In genomic region chr2:234714711-234715110, GRCh38 we compare ENCODE assay signal across 20 cellular contexts.
DNase-seq lines count a peak whose midpoint lies in the region; ATAC-seq, FAIRE-seq and TF ChIP-seq lines count a peak whose summit lies in the region.
"Had no signal": no experiment of that assay in that cellular context is flagged by ENCODE, and none has a peak within 500 bp of the region (broad histone marks: within the 10 kb centered on the region; RNA-seq: fewer than 3 reads in every experiment).

No MANE protein-coding gene starts in this region.

- ATAC-seq in activated CD8-positive, alpha-beta memory T cell treated with anti-CD3 and anti-CD28 coated beads, Interleukin-2, amount 10 ng/mL, durations not matched to agents 7 days and 5 days, result no peak
- peak; percentile 85 for ATAC-seq in left lobe of liver
- ATAC-seq in HG02763 (IDR thresholded peaks at IDR 0.05; ENCODE audit: unreplicated experiment), result no peak
- ATAC-seq: A549 had no signal

- H3K4me3 ChIP-seq in bronchial epithelial cell (ENCODE audit: low read depth, low read length) (no peak overlapping the region), testis (no peak overlapping the region)
- H3K4me3 ChIP-seq: A549 had no signal

- no peak overlapping the region for H3K27ac Mint-ChIP-seq in activated CD8-positive, alpha-beta memory T cell treated with anti-CD3 and anti-CD28 coated beads, Interleukin-2, amount 10 ng/mL, durations not matched to agents 7 days and 5 days
- H3K27ac Mint-ChIP-seq: CD4-positive, alpha-beta T cell; H9 had no signal

- H3K9me3 ChIP-seq in testis, result no peaks in the 10 kb centered on the region
- H3K9me3 ChIP-seq: A549 had no signal

- TF ChIP-seq POLR2A in testis (IDR thresholded peaks at IDR 0.05), result no peak

- H3K27ac ChIP-seq in testis, result no peak overlapping the region
- H3K27ac ChIP-seq: 22Rv1, C4-2B had no signal

- CTCF ChIA-PET in activated CD8-positive, alpha-beta memory T cell treated with anti-CD3 and anti-CD28 coated beads, Interleukin-2, amount 10 ng/mL, durations not matched to agents 7 days and 5 days (lab: Charles Lee), result no interaction called here

- no peaks in the 10 kb centered on the region for H3K9me3 Mint-ChIP-seq in activated CD8-positive, alpha-beta memory T cell treated with anti-CD3 and anti-CD28 coated beads, Interleukin-2, amount 10 ng/mL, durations not matched to agents 7 days and 5 days (ENCODE audit: low read depth)
- H3K9me3 Mint-ChIP-seq: CD4-positive, alpha-beta T cell; H9 had no signal

- 61 to 67% methylated on average over 5 of the region's 5 CpGs for WGBS in testis, 2 donors

- H3K4me1 ChIP-seq in testis, result peaks cover 3% of the 10 kb centered on the region
- H3K4me1 ChIP-seq: A549 had no signal

- H3K36me3 ChIP-seq in bronchial epithelial cell (ENCODE audit: control insufficient read depth, insufficient read depth, low read length) (no peaks in the 10 kb centered on the region), testis (ENCODE audit: low read depth, missing control alignments) (no peaks in the 10 kb centered on the region)

- H3K27me3 Mint-ChIP-seq in activated CD8-positive, alpha-beta memory T cell treated with anti-CD3 and anti-CD28 coated beads, Interleukin-2, amount 10 ng/mL, durations not matched to agents 7 days and 5 days, result peaks cover 12% of the 10 kb centered on the region

- TF ChIP-seq CTCF in bronchial epithelial cell (IDR thresholded peaks at IDR 0.05; ENCODE audit: insufficient read depth, low read length, severe bottlenecking), result no peak
- TF ChIP-seq CTCF in testis (IDR thresholded peaks at IDR 0.05), result no peak

- peak; percentile 22 for DNase-seq in activated CD8-positive, alpha-beta memory T cell treated with anti-CD3 and anti-CD28 coated beads, Interleukin-2, amount 10 ng/mL, durations not matched to agents 7 days and 5 days
- no peak for DNase-seq in activated CD8-positive, alpha-beta memory T cell treated with anti-CD3 and anti-CD28 coated beads, Interleukin-2, amount 50 U/mL, for 48 hours
- DNase-seq in bronchial epithelial cell (ENCODE audit: low read depth) (no peak), left lobe of liver (ENCODE audit: low spot score) (no peak), testis (peak; percentile 78), medulla oblongata (ENCODE audit: extremely low spot score) (no peak), NCI-H1436 (lab: John Stamatoyannopoulos, UW) (no peak)
- DNase-seq: AML-193; CD4-positive, alpha-beta T cell; DMS153; DMS79; GDM1; H9 had no signal

- FAIRE-seq in bronchial epithelial cell (lab: Jason Lieb, UNC), result peak; percentile 23
- FAIRE-seq: A549, GM12892, GM18507, H1 had no signal

- H3K4me3 Mint-ChIP-seq in activated CD8-positive, alpha-beta memory T cell treated with anti-CD3 and anti-CD28 coated beads, Interleukin-2, amount 10 ng/mL, durations not matched to agents 7 days and 5 days, result no peak overlapping the region
- H3K4me3 Mint-ChIP-seq: CD4-positive, alpha-beta T cell; H9 had no signal

- H3K27me3 ChIP-seq in bronchial epithelial cell (ENCODE audit: control insufficient read depth, insufficient read depth, low read length), result no peaks in the 10 kb centered on the region
- H3K27me3 ChIP-seq in testis, result no peaks in the 10 kb centered on the region

- H3K4me1 Mint-ChIP-seq in activated CD8-positive, alpha-beta memory T cell treated with anti-CD3 and anti-CD28 coated beads, Interleukin-2, amount 10 ng/mL, durations not matched to agents 7 days and 5 days, result no peaks in the 10 kb centered on the region

- no peaks in the 10 kb centered on the region for H3K36me3 Mint-ChIP-seq in activated CD8-positive, alpha-beta memory T cell treated with anti-CD3 and anti-CD28 coated beads, Interleukin-2, amount 10 ng/mL, durations not matched to agents 7 days and 5 days

- intact Hi-C loops in testis (cut with DNase I; ENCODE audit: low total_unique reads), result no loop called here

Comparison
In these comparisons a context has a peak if more than half of its experiments do, and no peak if none do; other contexts are left out.
1. DNase-seq: peak in activated CD8-positive, alpha-beta memory T cell treated with anti-CD3 and anti-CD28 coated beads, Interleukin-2, amount 10 ng/mL, durations not matched to agents 7 days and 5 days (single experiment) and testis (single experiment); none in activated CD8-positive, alpha-beta memory T cell treated with anti-CD3 and anti-CD28 coated beads, Interleukin-2, amount 50 U/mL, for 48 hours (single experiment), bronchial epithelial cell (single experiment), left lobe of liver (single experiment), medulla oblongata (single experiment) and NCI-H1436 (single experiment).